1 cellular context compared by ENCODE assay signal in genomic region chr12:93192878-93193277, GRCh38.
TF ChIP-seq lines count a peak whose summit lies in the region.

No MANE protein-coding gene starts in this region.

TF ChIP-seq in SK-N-SH, 30 proteins besides CTCF, POLR2A, EP300 and RAD21 (continued from another document):
- peak; percentile 77 for TF ChIP-seq USF1 (IDR thresholded peaks at IDR 0.05; ENCODE audit: borderline replicate concordance, low read depth)
TF ChIP-seq in SK-N-SH: peak in this region for 1.
